Comparison of ENCODE assay signal across 8 cellular contexts in genomic region chr4:48269861-48270515, GRCh38. TPM values are rescaled to one million over a fixed set of nuclear protein-coding genes. Genes with fewer than 3 reads are reported as not detected.
A peak's percentile ranks its signal among the peaks of the same experiment; 100 is the strongest.
DNase-seq lines count a peak whose midpoint lies in the region; ATAC-seq and TF ChIP-seq lines count a peak whose summit lies in the region.

No MANE protein-coding gene starts in this region.

- H3K79me1 ChIP-seq in H9 (ENCODE audit: insufficient read depth, low read depth, low read length, poor library complexity, severe bottlenecking): no peaks in the 10 kb centered on the region

- no peak overlapping the region for H3K23ac ChIP-seq in H9 (ENCODE audit: insufficient read length, low read depth, low read length)

- no peak overlapping the region for H4K5ac ChIP-seq in H9 (ENCODE audit: insufficient read length, low read depth, low read length)

- no peak overlapping the region for H2BK5ac ChIP-seq in H9 (ENCODE audit: insufficient read length, low read length)

- H3K56ac ChIP-seq in H9 (ENCODE audit: insufficient read length, low read depth, low read length): no peak overlapping the region

- no peak overlapping the region for H4K8ac ChIP-seq in H9 (replicated peaks; ENCODE audit: insufficient read length, low read depth, low read length)

- no peak for TF ChIP-seq POLR2A in transverse colon (IDR thresholded peaks at IDR 0.05)

- H3K4ac ChIP-seq in H9 (ENCODE audit: low read depth, low read length): no peak overlapping the region

- no peak overlapping the region for H3K18ac ChIP-seq in H9 (ENCODE audit: insufficient read length, low read depth, low read length)

- H3K36me3 ChIP-seq in Loucy (ENCODE audit: insufficient read depth, low read length): no peaks in the 10 kb centered on the region
- H3K36me3 ChIP-seq in SK-N-SH (replicated peaks in 1 of 2; ENCODE audit: control insufficient read depth in 1 of 2, insufficient read depth in 2 of 2, low read length in 1 of 2): no peaks in the 10 kb centered on the region
- no peaks in the 10 kb centered on the region for H3K36me3 ChIP-seq in parathyroid adenoma (ENCODE audit: control insufficient read depth, insufficient read depth, low read length)
- H3K36me3 ChIP-seq in transverse colon: no peaks in the 10 kb centered on the region

- TF ChIP-seq EP300 in SK-N-SH (IDR thresholded peaks at IDR 0.05; ENCODE audit: borderline replicate concordance in 1 of 2, low read depth in 1 of 2, low read length in 1 of 2): no peak
- no peak for TF ChIP-seq EP300 in transverse colon (IDR thresholded peaks at IDR 0.05; ENCODE audit: low read depth)

- H3K9me3 ChIP-seq in H9 (ENCODE audit: control insufficient read depth, low read depth, low read length) (no peaks in the 10 kb centered on the region), Loucy (ENCODE audit: insufficient read depth, low read depth, low read length) (no peaks in the 10 kb centered on the region), SK-N-SH (no peaks in the 10 kb centered on the region), parathyroid adenoma (ENCODE audit: control insufficient read depth, low read length) (no peaks in the 10 kb centered on the region), transverse colon (no peaks in the 10 kb centered on the region)

- H2BK15ac ChIP-seq in H9 (ENCODE audit: low read depth, low read length): no peak overlapping the region

- H3F3A ChIP-seq in Loucy (ENCODE audit: low read depth) (peaks cover 10% of the 10 kb centered on the region), SK-N-SH (replicated peaks; ENCODE audit: insufficient read depth) (peaks cover 11% of the 10 kb centered on the region)

- H2AFZ ChIP-seq in H9 (ENCODE audit: low read length) (no peak overlapping the region), Loucy (ENCODE audit: low read length) (peak overlapping the region; percentile 83), SK-N-SH (ENCODE audit: low read depth) (peak overlapping the region; percentile 80; the same call in 1 of the 2 replicates), parathyroid adenoma (peak overlapping the region; percentile 95)

- peak overlapping the region; percentile 36 for H3K4me2 ChIP-seq in H9 (ENCODE audit: insufficient read depth, insufficient read length, low read length)
- peak overlapping the region; percentile 97 for H3K4me2 ChIP-seq in Loucy (ENCODE audit: low read depth, low read length, poor library complexity, severe bottlenecking)
- H3K4me2 ChIP-seq in SK-N-SH: peak overlapping the region; percentile 92
- H3K4me2 ChIP-seq in parathyroid adenoma (ENCODE audit: low read length): peak overlapping the region; percentile 88

- no peak overlapping the region for H3T11ph ChIP-seq in H9 (ENCODE audit: low read length)

- ATAC-seq in activated naive CD4-positive, alpha-beta T cell treated with anti-CD3 and anti-CD28 coated beads, Interleukin-2, amount 50 U/mL, for 72 hours: peak; percentile 90 to 91
- peak; percentile 98 for ATAC-seq in Right ventricle myocardium inferior

- H3K4me1 Mint-ChIP-seq in H9: peaks cover 12 to 17% of the 10 kb centered on the region in 2 experiments; a peak in 3 of 4 replicates

- WGBS in H9 (ENCODE audit: extremely low coverage, insufficient read length, low lambda C conversion rate): no CpG with 5 or more reads among the region's 41 CpGs
- 8% methylated on average over 22 of the region's 41 CpGs for WGBS in SK-N-SH (ENCODE audit: low lambda C conversion rate)
- WGBS in transverse colon (ENCODE audit: low coverage in 1 of 2), 2 donors: 6% methylated on average over 25 of the region's 41 CpGs; no CpG with 5 or more reads in 1 of the 2 donors

- H3K9ac ChIP-seq in H9 (ENCODE audit: extremely low read depth, insufficient read length, low read length) (peak overlapping the region; percentile 23), Loucy (ENCODE audit: low read depth, low read length, poor library complexity, severe bottlenecking) (peak overlapping the region; percentile 80), SK-N-SH (peak overlapping the region; percentile 63), parathyroid adenoma (no peak overlapping the region)

- in situ Hi-C loops in transverse colon (cut with MboI; ENCODE audit: low pct_ligation_motif_present in 1 of 4, low pct_unique_long_range_greater_than_20kb in 1 of 4, low sequenced_read_pairs in 3 of 4): no loop called here

- no peak overlapping the region for H4K91ac ChIP-seq in H9 (ENCODE audit: insufficient read length, low read depth, low read length)

- H3K9me3 Mint-ChIP-seq in H9: peaks cover 11 to 14% of the 10 kb centered on the region in 2 experiments
- H3K9me3 Mint-ChIP-seq in activated naive CD4-positive, alpha-beta T cell treated with anti-CD3 and anti-CD28 coated beads, Interleukin-2, amount 50 U/mL, for 72 hours: peaks cover 0 to 5% of the 10 kb centered on the region in 2 donors

- peak overlapping the region; percentile 87 to 95 for H3K4me3 Mint-ChIP-seq in H9

- no peaks in the 10 kb centered on the region for H3K9me2 ChIP-seq in Loucy (replicated peaks; ENCODE audit: low read depth, low read length)
- H3K9me2 ChIP-seq in SK-N-SH: no peaks in the 10 kb centered on the region

- TF ChIP-seq CTCF in H9 (conservative IDR thresholded peaks at IDR 0.05) (peak; percentile 50), Loucy (conservative IDR thresholded peaks at IDR 0.05; ENCODE audit: low read length) (peak; percentile 39; the same call in 1 of the 2 replicates), SK-N-SH (IDR thresholded peaks at IDR 0.05) (peak; percentile 43; the same call in 1 of the 2 replicates), parathyroid adenoma (IDR thresholded peaks at IDR 0.05) (no peak), transverse colon (IDR thresholded peaks at IDR 0.05) (peak in 2 of 5 experiments; percentile 37 to 39)

- peaks cover 6% of the 10 kb centered on the region; the same call in 1 of the 2 replicates for H3K27me3 Mint-ChIP-seq in H9 (ENCODE audit: low read depth)

- no peak for TF ChIP-seq RAD21 in SK-N-SH (IDR thresholded peaks at IDR 0.05; ENCODE audit: low read length)

- no peak overlapping the region for H2AK5ac ChIP-seq in H9 (ENCODE audit: insufficient read length, low read length)

- no peaks in the 10 kb centered on the region for H3K23me2 ChIP-seq in H9 (ENCODE audit: insufficient read length, low read depth, low read length, poor library complexity, severe bottlenecking)

- peak; percentile 95 for DNase-seq in GM03348 (ENCODE audit: low spot score)
- DNase-seq in H9: peak; percentile 96
- peak; percentile 98 for DNase-seq in SK-N-SH
- DNase-seq in activated naive CD4-positive, alpha-beta T cell treated with anti-CD3 and anti-CD28 coated beads, Interleukin-2, amount 50 U/mL, for 72 hours (ENCODE audit: low spot score in 2 of 2): peak; percentile 88 to 89
- peak; percentile 98 for DNase-seq in Right ventricle myocardium inferior (ENCODE audit: missing footprints)
- DNase-seq in transverse colon: peak; percentile 97

- no peak overlapping the region for H3K14ac ChIP-seq in H9 (ENCODE audit: insufficient read depth, low read length)

- H3K79me2 ChIP-seq in H9 (ENCODE audit: insufficient read depth, low read length): no peaks in the 10 kb centered on the region
- peaks cover 48% of the 10 kb centered on the region for H3K79me2 ChIP-seq in Loucy (ENCODE audit: insufficient read depth, low read length)
- no peaks in the 10 kb centered on the region for H3K79me2 ChIP-seq in SK-N-SH (ENCODE audit: insufficient read depth)
- H3K79me2 ChIP-seq in parathyroid adenoma: no peaks in the 10 kb centered on the region

- H4K20me1 ChIP-seq in H9 (ENCODE audit: control insufficient read depth, insufficient read depth, insufficient read length): no peaks in the 10 kb centered on the region
- H4K20me1 ChIP-seq in Loucy (ENCODE audit: insufficient read depth, low read length, poor library complexity, severe bottlenecking): peaks cover 33% of the 10 kb centered on the region
- H4K20me1 ChIP-seq in SK-N-SH (ENCODE audit: insufficient read depth): no peaks in the 10 kb centered on the region

- no peak overlapping the region for H2BK20ac ChIP-seq in H9 (ENCODE audit: low read depth, low read length, poor library complexity, severe bottlenecking)

- intact Hi-C loops in Right ventricle myocardium inferior (cut with DNase I): loop anchor here (2.0 to 5.0 kb wide), 2 partner anchors 71 to 143 kb away; partner anchors contain the start of gene SLAIN2
- intact Hi-C loops in transverse colon (cut with DNase I; ENCODE audit: low total_unique reads): no loop called here

- peaks cover 2 to 12% (median 6%) of the 10 kb centered on the region in 3 experiments; a peak in 6 of 7 replicates for H3K36me3 Mint-ChIP-seq in H9 (ENCODE audit: insufficient read depth in 1 of 3, low read depth in 3 of 3)
- H3K36me3 Mint-ChIP-seq in activated naive CD4-positive, alpha-beta T cell treated with anti-CD3 and anti-CD28 coated beads, Interleukin-2, amount 50 U/mL, for 72 hours: peaks cover 0 to 22% of the 10 kb centered on the region in 2 donors

- peak overlapping the region in 2 of 3 experiments; percentile 44 to 64; a peak in 2 of 7 replicates for H3K27ac Mint-ChIP-seq in H9
- peak overlapping the region; percentile 86 to 89 for H3K27ac Mint-ChIP-seq in activated naive CD4-positive, alpha-beta T cell treated with anti-CD3 and anti-CD28 coated beads, Interleukin-2, amount 50 U/mL, for 72 hours

- H3K4me1 ChIP-seq in H9 (ENCODE audit: insufficient read depth, low read length): no peaks in the 10 kb centered on the region
- peaks cover 67% of the 10 kb centered on the region for H3K4me1 ChIP-seq in Loucy (ENCODE audit: insufficient read depth, low read length, poor library complexity, severe bottlenecking)
- peaks cover 0 to 2% of the 10 kb centered on the region in 2 experiments; a peak in 1 of 4 replicates for H3K4me1 ChIP-seq in SK-N-SH (ENCODE audit: control insufficient read depth in 1 of 2, insufficient read depth in 2 of 2, low read depth in 1 of 2, low read length in 1 of 2)
- H3K4me1 ChIP-seq in parathyroid adenoma: peaks cover 6% of the 10 kb centered on the region
- H3K4me1 ChIP-seq in transverse colon: peaks cover 0 to 18% (median 7%) of the 10 kb centered on the region in 4 donors

- no peak overlapping the region for H3K27ac ChIP-seq in H9 (ENCODE audit: insufficient read length, low read depth, low read length)
- H3K27ac ChIP-seq in SK-N-SH (ENCODE audit: low read depth in 2 of 2, low read length in 1 of 2): peak overlapping the region; percentile 31 to 60; a peak in 3 of 4 replicates
- H3K27ac ChIP-seq in parathyroid adenoma: peak overlapping the region; percentile 76
- peak overlapping the region; percentile 90 to 97 (median 94) for H3K27ac ChIP-seq in transverse colon

- H2BK120ac ChIP-seq in H9 (ENCODE audit: low read depth, low read length, poor library complexity, severe bottlenecking): no peak overlapping the region

- H3K27me3 ChIP-seq in H9 (ENCODE audit: insufficient read depth, low read length) (no peaks in the 10 kb centered on the region), Loucy (ENCODE audit: insufficient read depth, low read length, poor library complexity, severe bottlenecking) (no peaks in the 10 kb centered on the region), SK-N-SH (ENCODE audit: insufficient read depth) (no peaks in the 10 kb centered on the region), parathyroid adenoma (ENCODE audit: control insufficient read depth, insufficient read depth, low read length) (no peaks in the 10 kb centered on the region), transverse colon (no peaks in the 10 kb centered on the region)

- no peak overlapping the region for H2BK12ac ChIP-seq in H9 (ENCODE audit: insufficient read length, low read depth, low read length)

- POLR2A ChIA-PET in SK-N-SH (lab: Yijun Ruan, JAX): no interaction called here

- H3K4me3 ChIP-seq in Loucy (ENCODE audit: low read length, poor library complexity, severe bottlenecking): peak overlapping the region; percentile 94
- H3K4me3 ChIP-seq in SK-N-SH (ENCODE audit: low read depth in 2 of 2, low read length in 1 of 2): peak overlapping the region; percentile 86 to 94
- H3K4me3 ChIP-seq in parathyroid adenoma (ENCODE audit: low read depth, low read length): peak overlapping the region; percentile 73
- H3K4me3 ChIP-seq in transverse colon: peak overlapping the region; percentile 73 to 95 (median 76)

- CTCF ChIA-PET in SK-N-SH (lab: Yijun Ruan, JAX): interaction anchor here (0.6 to 1.3 kb wide), 2 partner anchors 10 to 13 kb away, joined by 3 to 6 read pairs; no protein-coding TSS in a partner anchor

RNA-seq across cellular contexts. Expression of gene TEC, which starts 0.3 kb away (rescaled TPM):
- total RNA-seq in H9 (2021) (1.7 and 1.8 TPM in 2 replicates), Right ventricle myocardium inferior (1.3 TPM), transverse colon (1 to 10 TPM; 1.2 to 5.1 (median 3.3) TPM)
- 0.85 and 1.3 TPM in 2 replicates for polyA plus RNA-seq in SK-N-SH (2012; rRNA removed)
- 1.1 and 1.5 TPM in 2 replicates for polyA plus RNA-seq in SK-N-SH (2012; cell fraction: cytosol; rRNA removed)
- 1.8 and 3.7 TPM in 2 replicates for polyA plus RNA-seq in SK-N-SH (2012; cell fraction: nucleus; rRNA removed)
- total RNA-seq in activated naive CD4-positive, alpha-beta T cell treated with anti-CD3 and anti-CD28 coated beads, Interleukin-2, amount 50 U/mL, for 72 hours: 1 to 10 TPM; 4.3 to 8.3 TPM

Comparison
In these comparisons a context has a peak if more than half of its experiments do, and no peak if none do; other contexts are left out.
1. H3K4me2 ChIP-seq: peak in every context shown above with its lines; median percentile 97 in Loucy; 92 in SK-N-SH; 88 in parathyroid adenoma; 36 in H9.